1 cellular context compared by ENCODE assay signal in the genomic region with DNA sequence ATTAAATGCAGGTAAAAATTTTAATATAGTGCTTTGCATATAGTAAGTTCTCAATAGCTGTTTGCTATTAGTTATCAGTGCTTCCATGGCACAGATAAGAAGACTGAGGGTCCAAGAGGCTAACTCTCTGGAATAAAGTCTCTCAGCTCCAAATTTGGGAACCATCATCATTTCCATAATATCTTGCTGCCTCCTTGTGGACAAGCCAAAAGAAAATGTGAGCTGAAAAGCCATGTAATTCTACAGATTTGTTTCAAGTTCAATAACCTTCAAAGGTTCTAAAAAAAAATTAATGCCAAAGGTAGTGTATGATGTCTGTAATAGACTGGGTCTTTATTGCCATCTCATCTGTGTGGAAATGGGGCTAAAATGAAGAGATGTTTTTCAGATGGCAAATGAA.
TF ChIP-seq lines count a peak whose summit lies in the region.

No MANE protein-coding gene starts in this region.

TF ChIP-seq in GM23338, 12 proteins besides CTCF, POLR2A, EP300 and RAD21 (continued from another document):
- no peak for TF ChIP-seq ZNF462 (CRISPR knock-in tag; IDR thresholded peaks at IDR 0.05)
- no peak for TF ChIP-seq CREB1 (CRISPR knock-in tag; IDR thresholded peaks at IDR 0.05; ENCODE audit: low read depth)
- TF ChIP-seq NANOG (IDR thresholded peaks at IDR 0.05; ENCODE audit: borderline replicate concordance), result no peak
- TF ChIP-seq JUNB (IDR thresholded peaks at IDR 0.05; ENCODE audit: unreplicated experiment), result no peak
- TF ChIP-seq EZH2phosphoT487 (IDR thresholded peaks at IDR 0.05; ENCODE audit: unreplicated experiment), result no peak
- no peak for TF ChIP-seq ETS1 (IDR thresholded peaks at IDR 0.05)
